24 cellular contexts compared by ENCODE assay signal in the genomic region with DNA sequence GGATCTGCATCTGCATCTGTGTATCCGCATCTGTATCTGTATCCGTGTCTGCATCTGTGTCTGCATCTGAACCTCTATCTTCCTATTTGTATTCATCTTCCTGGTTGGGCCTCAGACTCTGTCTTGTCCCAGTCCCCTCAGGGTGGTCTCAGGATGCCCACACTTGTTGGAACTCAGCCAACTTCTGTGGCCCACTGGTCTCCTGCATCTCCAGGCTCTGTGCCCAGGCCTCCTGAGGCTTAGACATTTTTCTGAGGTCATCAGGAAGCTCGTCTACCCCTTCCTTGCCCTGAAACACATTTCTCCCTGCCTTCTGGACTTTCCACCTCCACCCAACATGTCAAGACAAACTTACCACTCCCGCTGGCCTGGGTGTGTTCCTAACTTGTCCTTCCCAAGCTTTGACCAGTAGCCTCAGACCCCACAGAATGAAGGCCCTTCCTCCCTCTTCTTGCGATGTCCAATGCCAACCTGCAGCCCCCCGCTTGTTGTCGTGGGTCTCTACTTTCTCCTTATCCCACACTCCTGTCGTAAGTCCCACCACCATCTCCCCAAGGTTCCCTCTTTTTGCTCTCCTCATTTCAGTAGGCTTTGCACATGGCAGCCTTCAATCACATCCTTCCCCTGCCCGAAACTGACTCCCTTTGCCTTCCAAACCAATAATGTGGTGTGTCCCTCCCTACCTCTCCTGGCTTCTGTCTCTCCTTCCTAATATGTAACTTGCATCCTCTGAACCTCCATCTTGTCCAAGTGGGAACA.
DNase-seq lines count a peak whose midpoint lies in the region; ATAC-seq, FAIRE-seq and TF ChIP-seq lines count a peak whose summit lies in the region.
"Had no signal": no experiment of that assay in that cellular context is flagged by ENCODE, and none has a peak within 500 bp of the region (broad histone marks: within the 10 kb centered on the region; RNA-seq: fewer than 3 reads in every experiment).

No MANE protein-coding gene starts in this region.

- no peak overlapping the region for H3K27ac ChIP-seq in K562 (ENCODE audit: extremely low read depth, low read depth, low read length)
- no peak overlapping the region for H3K27ac ChIP-seq in stomach
- H3K27ac ChIP-seq: neutrophil, SK-N-MC had no signal

- 13% methylated on average over 9 of the region's 9 CpGs for WGBS in K562 (ENCODE audit: insufficient coverage, low coverage, missing lambda C conversion rate)
- 85 to 90% (median 86%) methylated on average over 9 of the region's 9 CpGs for WGBS in stomach, 5 donors

- no peaks in the 10 kb centered on the region for H3K27me3 Mint-ChIP-seq in activated CD8-positive, alpha-beta T cell treated with anti-CD3 and anti-CD28 coated beads for 36 hours
- H3K27me3 Mint-ChIP-seq: stimulated activated naive CD8-positive, alpha-beta T cell treated with anti-CD3 and anti-CD28 coated beads, Interleukin-15, amount 100 ng/mL, for 72 hours had no signal

- no peak overlapping the region for H3K9ac ChIP-seq in K562 (ENCODE audit: insufficient read depth in 1 of 2, low read depth in 2 of 2, low read length in 2 of 2)

- H4K20me1 ChIP-seq in K562 (replicated peaks; ENCODE audit: control insufficient read depth, insufficient read depth, low read length), result no peaks in the 10 kb centered on the region

- DNase-seq in activated effector memory CD4-positive, alpha-beta T cell treated with anti-CD3 and anti-CD28 coated beads, Interleukin-2, amount 50 U/mL, for 16 hours, result peak; percentile 38
- DNase-seq in activated effector memory CD4-positive, alpha-beta T cell treated with Interleukin-2 at 50 U/mL for 16 hours, result no peak
- DNase-seq in K562 (ENCODE audit: extremely low read depth in 1 of 4, low spot score in 3 of 4) (no peak), mesenteric fat pad (ENCODE audit: low spot score) (peak; percentile 26), stomach (peak; percentile 21), globus pallidus (ENCODE audit: low spot score) (no peak), NCI-H2171 treated with DMSO at 0.1 percent for 48 hours (lab: John Stamatoyannopoulos, UW) (no peak)
- DNase-seq in activated CD8-positive, alpha-beta T cell treated with anti-CD3 and anti-CD28 coated beads for 36 hours, result no peak
- DNase-seq: ACHN; activated CD4-positive, alpha-beta T cell treated with anti-CD3 and anti-CD28 coated beads, Interleukin-2, amount 10 ng/mL, durations not matched to agents 7 days and 5 days; amniotic stem cell; BE2C; effector memory CD4-positive, alpha-beta T cell; GOT3; Karpas-422; NCI-H146; NCI-H2107; T-helper 2 cell had no signal

- CTCF ChIA-PET in K562 (lab: Yijun Ruan, JAX; ENCODE audit: low intra/inter-chr PET ratio), result no interaction called here
- CTCF ChIA-PET in activated CD8-positive, alpha-beta T cell treated with anti-CD3 and anti-CD28 coated beads for 36 hours (lab: Charles Lee), result no interaction called here

- no peak overlapping the region for H3K4me2 ChIP-seq in K562 (ENCODE audit: insufficient read depth, low read length)

- no peak for TF ChIP-seq POLR2A in K562 (conservative IDR thresholded peaks at IDR 0.05)
- TF ChIP-seq POLR2A in stomach (IDR thresholded peaks at IDR 0.05), result no peak

- H3K4me3 ChIP-seq in K562 (no peak overlapping the region), stomach (no peak overlapping the region)
- H3K4me3 ChIP-seq: SK-N-MC, skin epidermis had no signal

- H3K27ac Mint-ChIP-seq in activated CD8-positive, alpha-beta T cell treated with anti-CD3 and anti-CD28 coated beads for 36 hours, result no peak overlapping the region
- H3K27ac Mint-ChIP-seq: activated CD4-positive, alpha-beta T cell treated with anti-CD3 and anti-CD28 coated beads, Interleukin-2, amount 10 ng/mL, durations not matched to agents 7 days and 5 days; memory B cell; stimulated activated naive CD8-positive, alpha-beta T cell treated with anti-CD3 and anti-CD28 coated beads, Interleukin-15, amount 100 ng/mL, for 72 hours had no signal

- intact Hi-C loops in K562 (cut with micrococcal nuclease) (no loop called here), stomach (cut with DNase I; ENCODE audit: low total_unique reads) (no loop called here)
- intact Hi-C loops in activated CD8-positive, alpha-beta T cell treated with anti-CD3 and anti-CD28 coated beads for 36 hours (cut with micrococcal nuclease), result no loop called here

- H3K79me2 ChIP-seq in K562 (ENCODE audit: control insufficient read depth, insufficient read depth, low read length), result no peaks in the 10 kb centered on the region

- no peaks in the 10 kb centered on the region for H3K4me1 Mint-ChIP-seq in activated CD8-positive, alpha-beta T cell treated with anti-CD3 and anti-CD28 coated beads for 36 hours (ENCODE audit: low read depth)
- H3K4me1 Mint-ChIP-seq: activated CD4-positive, alpha-beta T cell treated with anti-CD3 and anti-CD28 coated beads, Interleukin-2, amount 10 ng/mL, durations not matched to agents 7 days and 5 days; memory B cell; stimulated activated naive CD8-positive, alpha-beta T cell treated with anti-CD3 and anti-CD28 coated beads, Interleukin-15, amount 100 ng/mL, for 72 hours had no signal

- peaks cover 5% of the 10 kb centered on the region; the same call in 1 of the 2 replicates for H3K9me3 ChIP-seq in K562 (replicated peaks; ENCODE audit: control insufficient read depth, insufficient read depth, low read depth, low read length)
- H3K9me3 ChIP-seq in stomach, result peaks cover 0 to 3% (median under 1%) of the 10 kb centered on the region in 4 donors
- H3K9me3 ChIP-seq: BE2C, neutrophil had no signal

- H3K9me1 ChIP-seq in K562 (ENCODE audit: control insufficient read depth, insufficient read depth, low read length), result no peaks in the 10 kb centered on the region

- FAIRE-seq in K562 (lab: Jason Lieb, UNC), result no peak
- FAIRE-seq: colon had no signal

- BruUV-seq in K562 (replicated peaks; lab: Mats Ljungman, UMichigan), result no TSS peak

- H3K36me3 ChIP-seq in K562 (ENCODE audit: control insufficient read depth, insufficient read depth, low read length), result no peaks in the 10 kb centered on the region
- H3K36me3 ChIP-seq in stomach, result no peaks in the 10 kb centered on the region
- H3K36me3 ChIP-seq: BE2C, neutrophil had no signal

- ATAC-seq in K562, result no peak
- no peak for ATAC-seq in activated CD8-positive, alpha-beta T cell treated with anti-CD3 and anti-CD28 coated beads for 36 hours
- ATAC-seq: stimulated activated naive CD8-positive, alpha-beta T cell treated with anti-CD3 and anti-CD28 coated beads, Interleukin-15, amount 100 ng/mL, for 72 hours had no signal

- in situ Hi-C loops in K562 (cut with MboI), result no loop called here

- no peak overlapping the region for H2AFZ ChIP-seq in K562 (ENCODE audit: low read depth, low read length)

- H3K27me3 ChIP-seq in K562 (ENCODE audit: control insufficient read depth in 2 of 2, insufficient read depth in 2 of 2, low read length in 2 of 2) (peaks cover 18 to 24% of the 10 kb centered on the region in 2 experiments), stomach (no peaks in the 10 kb centered on the region)
- H3K27me3 ChIP-seq: BE2C, neutrophil had no signal

- no peaks in the 10 kb centered on the region for H3K36me3 Mint-ChIP-seq in activated CD8-positive, alpha-beta T cell treated with anti-CD3 and anti-CD28 coated beads for 36 hours (ENCODE audit: low read depth)
- H3K36me3 Mint-ChIP-seq: memory B cell had no signal

- no peak overlapping the region for H3K4me3 Mint-ChIP-seq in activated CD8-positive, alpha-beta T cell treated with anti-CD3 and anti-CD28 coated beads for 36 hours
- H3K4me3 Mint-ChIP-seq: activated CD4-positive, alpha-beta T cell treated with anti-CD3 and anti-CD28 coated beads, Interleukin-2, amount 10 ng/mL, durations not matched to agents 7 days and 5 days; memory B cell; stimulated activated naive CD8-positive, alpha-beta T cell treated with anti-CD3 and anti-CD28 coated beads, Interleukin-15, amount 100 ng/mL, for 72 hours had no signal

- TF ChIP-seq RAD21 in K562 (CRISPR knock-in tag; conservative IDR thresholded peaks at IDR 0.05 in 1 of 2, IDR thresholded peaks at IDR 0.05 in 1 of 2), result no peak

- POLR2A ChIA-PET in K562 (lab: Yijun Ruan, JAX), result no interaction called here
- POLR2A ChIA-PET in activated CD8-positive, alpha-beta T cell treated with anti-CD3 and anti-CD28 coated beads for 36 hours (lab: Charles Lee), result interaction anchor here (0.6 kb wide), 1 partner anchor 135 kb away, joined by 3 read pairs; no protein-coding TSS in a partner anchor

- TF ChIP-seq CTCF in K562 (IDR thresholded peaks at IDR 0.05 in 2 of 3, conservative IDR thresholded peaks at IDR 0.05 in 1 of 3; ENCODE audit: insufficient read depth in 2 of 3, low read depth in 1 of 3, low read length in 3 of 3) (no peak), stomach (IDR thresholded peaks at IDR 0.05) (no peak)
- TF ChIP-seq CTCF in activated CD8-positive, alpha-beta T cell treated with anti-CD3 and anti-CD28 coated beads for 36 hours (IDR thresholded peaks at IDR 0.05), result no peak

- peaks cover 2% of the 10 kb centered on the region for H3K9me3 Mint-ChIP-seq in activated CD8-positive, alpha-beta T cell treated with anti-CD3 and anti-CD28 coated beads for 36 hours
- H3K9me3 Mint-ChIP-seq: stimulated activated naive CD8-positive, alpha-beta T cell treated with anti-CD3 and anti-CD28 coated beads, Interleukin-15, amount 100 ng/mL, for 72 hours had no signal

- H3K4me1 ChIP-seq in K562 (replicated peaks in 1 of 2; ENCODE audit: control insufficient read depth in 2 of 2, insufficient read depth in 2 of 2, low read length in 2 of 2) (peaks cover 0 to 10% of the 10 kb centered on the region in 2 experiments; a peak in 1 of 5 replicates), stomach (no peaks in the 10 kb centered on the region)
- H3K4me1 ChIP-seq: BE2C had no signal

- TF ChIP-seq EP300 in K562 (IDR thresholded peaks at IDR 0.05; ENCODE audit: low read length), result no peak
- TF ChIP-seq EP300 in stomach (IDR thresholded peaks at IDR 0.05), result no peak

TF ChIP-seq in K562, 482 proteins besides CTCF, POLR2A, EP300 and RAD21:
- TF ChIP-seq NR2C1 (IDR thresholded peaks at IDR 0.05), result no peak
- TF ChIP-seq NR2C1 (tag; IDR thresholded peaks at IDR 0.05), result no peak
- TF ChIP-seq NFIC (IDR thresholded peaks at IDR 0.05), result peak; percentile 54; the same call in 1 of the 2 replicates

Comparison
In these comparisons a context has a peak if more than half of its experiments do, and no peak if none do; other contexts are left out.
1. DNase-seq: peak in activated effector memory CD4-positive, alpha-beta T cell treated with anti-CD3 and anti-CD28 coated beads, Interleukin-2, amount 50 U/mL, for 16 hours (single experiment), mesenteric fat pad (single experiment) and stomach (single experiment); none in activated effector memory CD4-positive, alpha-beta T cell treated with Interleukin-2 at 50 U/mL for 16 hours (single experiment), K562 (0 of 4), activated CD8-positive, alpha-beta T cell treated with anti-CD3 and anti-CD28 coated beads for 36 hours (single experiment), globus pallidus (single experiment) and NCI-H2171 treated with DMSO at 0.1 percent for 48 hours (single experiment).